Comparison of ENCODE assay signal across 10 cellular contexts in genomic region chr1:39861003-39861402, GRCh38. TPM values are rescaled to one million over a fixed set of nuclear protein-coding genes. Genes with fewer than 3 reads are reported as not detected.
"Had no signal": no experiment of that assay in that cellular context is flagged by ENCODE, and none has a peak within 500 bp of the region (broad histone marks: within the 10 kb centered on the region; RNA-seq: fewer than 3 reads in every experiment).

No MANE protein-coding gene starts in this region.

- H3K9me3 Mint-ChIP-seq: GM23338, H9, HFFc6 had no signal

- H3K9me3 ChIP-seq: HAP-1 had no signal

- DNase-seq: GM23248, GOT3, H7, H9, HCEC 1CT, HFFc6 had no signal

- H3K27ac Mint-ChIP-seq: GM23338, HFFc6 had no signal

- H3K4me3 ChIP-seq: GM23248, GM23338, HAP-1 had no signal

- H3K4me3 Mint-ChIP-seq: GM23338, H9, HFFc6 had no signal

- H3K27ac ChIP-seq: GM23248 had no signal

- ATAC-seq: GM23338, HCT116 had no signal

RNA-seq across cellular contexts. Expression of gene MYCL, which starts 40.7 kb away (rescaled TPM):
- total RNA-seq: H4 had no signal
